Comparison of ENCODE assay signal across 11 cellular contexts in the genomic region with DNA sequence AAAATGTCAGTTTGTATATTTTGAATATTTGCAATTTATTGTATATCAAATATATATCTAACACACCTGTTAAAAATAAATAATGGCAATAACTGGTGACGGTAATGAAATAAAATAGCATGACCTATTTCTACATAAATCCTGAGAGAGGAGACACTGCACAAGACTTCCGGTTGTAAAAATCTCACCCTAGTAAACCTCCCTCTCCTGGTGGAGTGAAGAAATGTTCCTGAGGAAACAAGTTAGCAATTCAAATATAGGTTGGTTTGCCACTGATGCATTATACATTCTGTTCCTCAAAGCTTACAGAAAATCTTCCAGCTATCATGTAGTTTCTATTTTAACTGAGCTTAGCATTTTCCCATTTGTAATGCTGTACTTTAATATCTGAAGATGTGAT.
A peak's percentile ranks its signal among the peaks of the same experiment; 100 is the strongest.
DNase-seq lines count a peak whose midpoint lies in the region; ATAC-seq and TF ChIP-seq lines count a peak whose summit lies in the region.
"Had no signal": no experiment of that assay in that cellular context is flagged by ENCODE, and none has a peak within 500 bp of the region (broad histone marks: within the 10 kb centered on the region; RNA-seq: fewer than 3 reads in every experiment).

No MANE protein-coding gene starts in this region.

- no peaks in the 10 kb centered on the region for H3K36me3 ChIP-seq in SK-N-SH (replicated peaks in 1 of 2; ENCODE audit: control insufficient read depth in 1 of 2, insufficient read depth in 2 of 2, low read length in 1 of 2)

- no peak for TF ChIP-seq EP300 in SK-N-SH (IDR thresholded peaks at IDR 0.05; ENCODE audit: borderline replicate concordance in 1 of 2, low read depth in 1 of 2, low read length in 1 of 2)

- no peak overlapping the region for H3K4me2 ChIP-seq in SK-N-SH

- no peaks in the 10 kb centered on the region for H4K20me1 ChIP-seq in SK-N-SH (ENCODE audit: insufficient read depth)

- ATAC-seq in left colon: peak; percentile 62
- no peak for ATAC-seq in GM18909 (IDR thresholded peaks at IDR 0.05; ENCODE audit: poor library complexity, unreplicated experiment)
- ATAC-seq in GM19397 (IDR thresholded peaks at IDR 0.05; ENCODE audit: unreplicated experiment): no peak

- H2AFZ ChIP-seq in SK-N-SH (ENCODE audit: low read depth): no peak overlapping the region

- H3F3A ChIP-seq in SK-N-SH (replicated peaks; ENCODE audit: insufficient read depth): no peaks in the 10 kb centered on the region

- H3K4me1 ChIP-seq in SK-N-SH (ENCODE audit: control insufficient read depth in 1 of 2, insufficient read depth in 2 of 2, low read depth in 1 of 2, low read length in 1 of 2): no peaks in the 10 kb centered on the region

- intact Hi-C loops in left colon (cut with DNase I, micrococcal nuclease): no loop called here

- H3K79me2 ChIP-seq in SK-N-SH (ENCODE audit: insufficient read depth): no peaks in the 10 kb centered on the region

- 5% methylated on average over 2 of the region's 2 CpGs for WGBS in SK-N-SH (ENCODE audit: low lambda C conversion rate)

- CTCF ChIA-PET in SK-N-SH (lab: Yijun Ruan, JAX): interaction anchor here (1.1 kb wide), 1 partner anchor 656 kb away, joined by 3 read pairs; no protein-coding TSS in a partner anchor

- peak; percentile 19 for TF ChIP-seq CTCF in GM12865 (IDR thresholded peaks at IDR 0.05; ENCODE audit: insufficient read depth, low read depth, low read length, missing control alignments)
- peak; percentile 57 for TF ChIP-seq CTCF in SK-N-SH (IDR thresholded peaks at IDR 0.05)

- peak; percentile 14 for DNase-seq in GM12865 (ENCODE audit: low read depth)
- peak; percentile 51 to 69 for DNase-seq in Kasumi-1 (lab: John Stamatoyannopoulos, UW)
- peak; percentile 2 for DNase-seq in SK-N-SH
- no peak for DNase-seq in left colon
- DNase-seq in activated CD8-positive, alpha-beta memory T cell treated with anti-CD3 and anti-CD28 coated beads, Interleukin-2, amount 50 U/mL, for 4 hours: no peak
- DNase-seq in activated T-cell treated with anti-CD3 and anti-CD28 coated beads, Interleukin-2, amount 50 U/mL, for 48 hours: no peak
- DNase-seq: activated CD4-positive, alpha-beta memory T cell treated with anti-CD3 and anti-CD28 coated beads for 36 hours; HCEC 1CT; NCI-H2081 treated with DMSO at 0.1 percent for 48 hours had no signal

- no peak overlapping the region for H3K9ac ChIP-seq in SK-N-SH

- H3K27me3 ChIP-seq in SK-N-SH (ENCODE audit: insufficient read depth): no peaks in the 10 kb centered on the region

- no peak overlapping the region for H3K27ac ChIP-seq in SK-N-SH (ENCODE audit: low read depth in 2 of 2, low read length in 1 of 2)

- H3K4me3 ChIP-seq in GM12865 (ENCODE audit: low read depth, low read length) (no peak overlapping the region), SK-N-SH (ENCODE audit: low read depth in 2 of 2, low read length in 1 of 2) (no peak overlapping the region)

- peak; percentile 25 for TF ChIP-seq RAD21 in SK-N-SH (IDR thresholded peaks at IDR 0.05; ENCODE audit: low read length)

- POLR2A ChIA-PET in SK-N-SH (lab: Yijun Ruan, JAX): no interaction called here

- no peaks in the 10 kb centered on the region for H3K9me3 ChIP-seq in SK-N-SH

- H3K9me2 ChIP-seq in SK-N-SH: no peaks in the 10 kb centered on the region

TF ChIP-seq in SK-N-SH, 30 proteins besides CTCF, POLR2A, EP300 and RAD21:
- TF ChIP-seq TAF1 (IDR thresholded peaks at IDR 0.05; ENCODE audit: borderline replicate concordance, low read depth, low read length) (no peak), SMC3 (IDR thresholded peaks at IDR 0.05; ENCODE audit: low read depth, low read length) (0 out of 2 replicates have a peak, but pooled peaks have one; percentile 24)
TF ChIP-seq in SK-N-SH: peak in this region for 1.

Comparison
In these comparisons a context has a peak if more than half of its experiments do, and no peak if none do; other contexts are left out.
1. DNase-seq: peak in GM12865 (single experiment), Kasumi-1 (2 of 2) and SK-N-SH (single experiment); none in left colon (0 of 2), activated CD8-positive, alpha-beta memory T cell treated with anti-CD3 and anti-CD28 coated beads, Interleukin-2, amount 50 U/mL, for 4 hours (single experiment) and activated T-cell treated with anti-CD3 and anti-CD28 coated beads, Interleukin-2, amount 50 U/mL, for 48 hours (0 of 2).